Comparison of ENCODE assay signal across 8 cellular contexts in genomic region chr19:15432018-15432494, GRCh38. TPM values are rescaled to one million over a fixed set of nuclear protein-coding genes. Genes with fewer than 3 reads are reported as not detected.
DNase-seq lines count a peak whose midpoint lies in the region; ATAC-seq and TF ChIP-seq lines count a peak whose summit lies in the region.

No MANE protein-coding gene starts in this region.

- H3K27me3 ChIP-seq in OCI-LY1 (ENCODE audit: insufficient read depth, low read length) = no peaks in the 10 kb centered on the region

- H3K36me3 Mint-ChIP-seq in T-helper 1 cell treated with Interleukin-12 subunit alpha and Interleukin-12 subunit beta and Interleukin-4 antibody, amounts not matched to agents 30 μg/mL and 1 μg/mL, for 36 hours (ENCODE audit: low read depth) = peaks cover 19% of the 10 kb centered on the region
- peaks cover 0 to 4% (median 4%) of the 10 kb centered on the region in 3 donors for H3K36me3 Mint-ChIP-seq in naive thymus-derived CD8-positive, alpha-beta T cell

- H3K4me1 ChIP-seq in OCI-LY1 (ENCODE audit: insufficient read depth, low read length, severe bottlenecking) = peaks cover 25% of the 10 kb centered on the region

- H3K9me3 ChIP-seq in OCI-LY1 (ENCODE audit: low read length) = no peaks in the 10 kb centered on the region

- POLR2A ChIA-PET in naive thymus-derived CD8-positive, alpha-beta T cell (lab: Charles Lee) = interaction anchor here (0.8 to 6.8 kb wide), 15 partner anchors 10 to 124 kb away, joined by 3 to 87 read pairs (median 8); partner anchors contain the start of genes AKAP8, AKAP8L, RASAL3 and WIZ

- H3K27ac Mint-ChIP-seq in T-helper 1 cell treated with Interleukin-12 subunit alpha and Interleukin-12 subunit beta and Interleukin-4 antibody, amounts not matched to agents 30 μg/mL and 1 μg/mL, for 36 hours = peak overlapping the region; percentile 88
- peak overlapping the region; percentile 77 to 97 (median 95) for H3K27ac Mint-ChIP-seq in naive thymus-derived CD8-positive, alpha-beta T cell

- H4K20me1 ChIP-seq in OCI-LY1 (ENCODE audit: insufficient read depth, low read length) = no peaks in the 10 kb centered on the region

- peaks cover 26% of the 10 kb centered on the region for H3K4me1 Mint-ChIP-seq in T-helper 1 cell treated with Interleukin-12 subunit alpha and Interleukin-12 subunit beta and Interleukin-4 antibody, amounts not matched to agents 30 μg/mL and 1 μg/mL, for 36 hours (ENCODE audit: low read depth)
- peaks cover 19 to 38% (median 29%) of the 10 kb centered on the region in 4 donors for H3K4me1 Mint-ChIP-seq in naive thymus-derived CD8-positive, alpha-beta T cell

- H3K9me2 ChIP-seq in OCI-LY1 (ENCODE audit: low read depth, low read length) = no peaks in the 10 kb centered on the region

- H3K4me3 Mint-ChIP-seq in T-helper 1 cell treated with Interleukin-12 subunit alpha and Interleukin-12 subunit beta and Interleukin-4 antibody, amounts not matched to agents 30 μg/mL and 1 μg/mL, for 36 hours = peak overlapping the region; percentile 95
- peak overlapping the region; percentile 94 to 98 (median 96) for H3K4me3 Mint-ChIP-seq in naive thymus-derived CD8-positive, alpha-beta T cell

- H3F3A ChIP-seq in OCI-LY1 (ENCODE audit: insufficient read depth, low read length) = no peaks in the 10 kb centered on the region

- peak overlapping the region; percentile 96 for H3K4me2 ChIP-seq in OCI-LY1 (ENCODE audit: low read length)

- peaks cover 9% of the 10 kb centered on the region for H3K36me3 ChIP-seq in OCI-LY1 (ENCODE audit: insufficient read depth, low read length)

- TF ChIP-seq CTCF in OCI-LY1 (IDR thresholded peaks at IDR 0.05; ENCODE audit: low read length) = no peak

- no peaks in the 10 kb centered on the region for H3K9me3 Mint-ChIP-seq in T-helper 1 cell treated with Interleukin-12 subunit alpha and Interleukin-12 subunit beta and Interleukin-4 antibody, amounts not matched to agents 30 μg/mL and 1 μg/mL, for 36 hours
- H3K9me3 Mint-ChIP-seq in naive thymus-derived CD8-positive, alpha-beta T cell = no peaks in the 10 kb centered on the region

- H2AFZ ChIP-seq in OCI-LY1 (ENCODE audit: low read length) = no peak overlapping the region

- DNase-seq in T-helper 1 cell (no peak), dermis blood vessel endothelial cell (peak; percentile 26), CD1c-positive myeloid dendritic cell (ENCODE audit: extremely low spot score) (no peak), DMS114 treated with DMSO at 0.1 percent for 48 hours (lab: John Stamatoyannopoulos, UW; ENCODE audit: unreplicated experiment) (no peak)
- DNase-seq in naive thymus-derived CD8-positive, alpha-beta T cell = peak in 2 of 10 donors; percentile 26 to 59

- peak overlapping the region; percentile 97 for H3K4me3 ChIP-seq in OCI-LY1 (ENCODE audit: low read depth, low read length, poor library complexity, severe bottlenecking)

- H3K9ac ChIP-seq in OCI-LY1 (ENCODE audit: low read length) = peak overlapping the region; percentile 90

- ATAC-seq in naive thymus-derived CD8-positive, alpha-beta T cell = peak; percentile 1 to 10
- no peak for ATAC-seq in GM18870 (IDR thresholded peaks at IDR 0.05; ENCODE audit: unreplicated experiment)

- H3K27me3 Mint-ChIP-seq in T-helper 1 cell treated with Interleukin-12 subunit alpha and Interleukin-12 subunit beta and Interleukin-4 antibody, amounts not matched to agents 30 μg/mL and 1 μg/mL, for 36 hours (ENCODE audit: low read depth) = no peaks in the 10 kb centered on the region
- H3K27me3 Mint-ChIP-seq in naive thymus-derived CD8-positive, alpha-beta T cell = no peaks in the 10 kb centered on the region

- peak overlapping the region; percentile 7 for H3K27ac ChIP-seq in OCI-LY1 (ENCODE audit: low read depth, low read length, poor library complexity, severe bottlenecking)

- H3K79me2 ChIP-seq in OCI-LY1 (ENCODE audit: insufficient read depth, low read length) = peaks cover 20% of the 10 kb centered on the region

RNA-seq across cellular contexts. Expression of gene AKAP8L, which starts 13.3 kb away (rescaled TPM):
- total RNA-seq in dermis blood vessel endothelial cell = 49.0 and 70.8 TPM in 2 replicates
- total RNA-seq in naive thymus-derived CD8-positive, alpha-beta T cell = 100 to 1,000 TPM; 231 to 232 TPM
- polyA plus RNA-seq in naive thymus-derived CD8-positive, alpha-beta T cell = 10 to 100 TPM; 38.7 to 80.7 (median 40.6) TPM

RNA-seq across cellular contexts. Expression of gene WIZ, which starts 17.7 kb away (rescaled TPM):
- 9.2 and 14.7 TPM in 2 replicates for total RNA-seq in dermis blood vessel endothelial cell
- 10 to 100 TPM; 30.3 to 32.6 TPM for total RNA-seq in naive thymus-derived CD8-positive, alpha-beta T cell
- polyA plus RNA-seq in naive thymus-derived CD8-positive, alpha-beta T cell = 1 to 10 TPM in 1 of 3 donors, under 1 TPM in 2; 0.57 to 2.0 (median 0.75) TPM

RNA-seq across cellular contexts. Expression of gene RASAL3, which starts 32.3 kb away (rescaled TPM):
- total RNA-seq in dermis blood vessel endothelial cell = 24.0 and 24.8 TPM in 2 replicates
- 100 to 1,000 TPM; 218 TPM for total RNA-seq in naive thymus-derived CD8-positive, alpha-beta T cell
- 100 to 1,000 TPM in 1 of 3 donors, 10 to 100 TPM in 2; 50.5 to 159 (median 98.9) TPM for polyA plus RNA-seq in naive thymus-derived CD8-positive, alpha-beta T cell

RNA-seq across cellular contexts. Expression of gene PGLYRP2, which starts 47.2 kb away (rescaled TPM):
- 0.05 TPM in 1 of 2 replicates, not detected in the other for total RNA-seq in dermis blood vessel endothelial cell
- under 1 TPM; 0.69 to 0.70 TPM for total RNA-seq in naive thymus-derived CD8-positive, alpha-beta T cell
- polyA plus RNA-seq in naive thymus-derived CD8-positive, alpha-beta T cell = under 1 TPM; 0.37 to 0.72 (median 0.42) TPM

RNA-seq across cellular contexts. Expression of gene AKAP8, which starts 52.5 kb away (rescaled TPM):
- 19.9 and 24.2 TPM in 2 replicates for total RNA-seq in dermis blood vessel endothelial cell
- total RNA-seq in naive thymus-derived CD8-positive, alpha-beta T cell = 10 to 100 TPM; 74.2 to 86.9 TPM
- 10 to 100 TPM; 12.8 to 16.7 (median 14.2) TPM for polyA plus RNA-seq in naive thymus-derived CD8-positive, alpha-beta T cell
